In genomic region chr6:9409126-9409525, GRCh38 we compare ENCODE assay signal across 32 cellular contexts.
"Had no signal": no experiment of that assay in that cellular context is flagged by ENCODE, and none has a peak within 500 bp of the region (broad histone marks: within the 10 kb centered on the region; RNA-seq: fewer than 3 reads in every experiment).

No MANE protein-coding gene starts in this region.

- H3K27me3 ChIP-seq: esophagus squamous epithelium, heart right ventricle, left lung, neural progenitor cell, sigmoid colon, uterus had no signal

- H3K9ac ChIP-seq: neural progenitor cell, parathyroid adenoma had no signal

- ATAC-seq: activated T-helper 17 cell treated with anti-CD3 and anti-CD28 coated beads, Interleukin-2, amount 50 U/mL, for 72 hours; heart right ventricle; left lung; lower lobe of right lung; natural killer cell; psoas muscle; stimulated activated memory B cell treated with anti-CD40 and anti-IgM and Interleukin-4, amounts not matched to agents 10 μg/mL and 1 μg/mL and 100 μg/mL, for 72 hours; stimulated activated naive CD8-positive, alpha-beta T cell treated with anti-CD3 and anti-CD28 coated beads, Interleukin-15, amount 100 ng/mL, for 72 hours had no signal

- H3K27ac ChIP-seq: esophagus squamous epithelium, heart right ventricle, left lung, lower lobe of right lung, neural progenitor cell, parathyroid adenoma, psoas muscle, sigmoid colon, uterus had no signal

- FAIRE-seq: bronchial epithelial cell, small intestine had no signal

- DNase-seq: activated CD4-positive, alpha-beta memory T cell treated with anti-CD3 and anti-CD28 coated beads for 36 hours; activated CD4-positive, alpha-beta T cell treated with anti-CD3 and anti-CD28 coated beads, Interleukin-2, amount 10 ng/mL, durations not matched to agents 24 days and 14 days; activated CD4-positive, CD25-positive, alpha-beta regulatory T cell treated with anti-CD3 and anti-CD28 coated beads, Interleukin-2, amount 50 U/mL, for 72 hours; activated CD8-positive, alpha-beta memory T cell treated with anti-CD3 and anti-CD28 coated beads, Interleukin-2, amount 50 U/mL, for 4 hours; activated gamma-delta T cell treated with Interleukin-2 at 50 U/mL for 16 hours; activated naive CD4-positive, alpha-beta T cell treated with anti-CD3 and anti-CD28 coated beads, Interleukin-2, amount 50 U/mL, for 16 hours; activated T-cell treated with anti-CD3 and anti-CD28 coated beads, Interleukin-2, amount 50 U/mL, for 1 hour; anterior cingulate cortex; dermis blood vessel endothelial cell; effector CD4-positive, alpha-beta T cell; esophagus squamous epithelium; foreskin melanocyte; heart right ventricle; left lung; lower lobe of right lung; mesendoderm; natural killer cell; occipital lobe; psoas muscle; sigmoid colon; small intestine; stimulated activated CD4-positive, alpha-beta T cell treated with anti-CD3 and anti-CD28 coated beads, Interleukin-1b, Interleukin-23, amount 100 ng/mL, for 48 hours; stimulated activated CD4-positive, alpha-beta T cell treated with anti-CD3 and anti-CD28 coated beads, Interleukin-4, amount 100 ng/mL, for 4 hours; stimulated activated CD8-positive, alpha-beta memory T cell treated with anti-CD3 and anti-CD28 coated beads, Interleukin-4, amount 100 ng/mL, for 48 hours; stimulated activated naive CD8-positive, alpha-beta T cell treated with anti-CD3 and anti-CD28 coated beads, Interleukin-15, amount 100 ng/mL, for 72 hours; substantia nigra; uterus had no signal

- H3K4me3 ChIP-seq: esophagus squamous epithelium, heart right ventricle, left lung, lower lobe of right lung, neural progenitor cell, psoas muscle, sigmoid colon, uterus had no signal

- H3K36me3 ChIP-seq: esophagus squamous epithelium, heart right ventricle, left lung, lower lobe of right lung, neural progenitor cell, sigmoid colon, uterus had no signal

- H3K9me3 ChIP-seq: esophagus squamous epithelium, heart right ventricle, left lung, lower lobe of right lung, psoas muscle, sigmoid colon, uterus had no signal

- H3K4me1 ChIP-seq: heart right ventricle, left lung, lower lobe of right lung, neural progenitor cell, parathyroid adenoma, psoas muscle, sigmoid colon, uterus had no signal
